In genomic region chr4:107034982-107035710, GRCh38 we compare ENCODE assay signal across 8 cellular contexts. TPM values are rescaled to one million over a fixed set of nuclear protein-coding genes. Genes with fewer than 3 reads are reported as not detected.
DNase-seq lines count a peak whose midpoint lies in the region; ATAC-seq and TF ChIP-seq lines count a peak whose summit lies in the region.

No MANE protein-coding gene starts in this region.

- H2AK9ac ChIP-seq in IMR-90 (replicated peaks; ENCODE audit: low read depth, low read length, poor library complexity): no peak overlapping the region

- H3K9ac ChIP-seq in IMR-90 (ENCODE audit: low read depth, low read length): no peak overlapping the region

- H2BK120ac ChIP-seq in IMR-90 (ENCODE audit: low read depth, low read length): no peak overlapping the region

- H3K14ac ChIP-seq in IMR-90 (replicated peaks; ENCODE audit: low read depth, low read length): no peak overlapping the region

- no peak overlapping the region for H2AK5ac ChIP-seq in IMR-90 (ENCODE audit: low read depth, low read length)

- no peaks in the 10 kb centered on the region for H3K9me1 ChIP-seq in IMR-90 (ENCODE audit: insufficient read depth, low read length)

- no peak overlapping the region for H4K5ac ChIP-seq in IMR-90 (ENCODE audit: low read depth, low read length)

- ATAC-seq in IMR-90 (ENCODE audit: low read depth): no peak
- no peak for ATAC-seq in GM21737 (IDR thresholded peaks at IDR 0.05; ENCODE audit: unreplicated experiment)
- no peak for ATAC-seq in HG02798 (IDR thresholded peaks at IDR 0.05; ENCODE audit: poor library complexity, unreplicated experiment)

- no peak overlapping the region for H4K8ac ChIP-seq in IMR-90 (ENCODE audit: low read depth in 2 of 2, low read length in 2 of 2)

- no peak overlapping the region for H3K4ac ChIP-seq in IMR-90 (ENCODE audit: low read depth, low read length)

- H3K18ac ChIP-seq in IMR-90 (ENCODE audit: low read depth, low read length): no peak overlapping the region

- peak; percentile 31 for DNase-seq in AG08396 (ENCODE audit: low spot score)
- peak; percentile 3 for DNase-seq in IMR-90
- DNase-seq in ecto neural progenitor cell (ENCODE audit: low spot score): peak; percentile 66
- peak; percentile 25 for DNase-seq in myocyte (ENCODE audit: low read depth)
- DNase-seq in SW480 (ENCODE audit: low spot score): no peak
- no peak for DNase-seq in NCI-H2029 (lab: John Stamatoyannopoulos, UW)

- dilution Hi-C loops in IMR-90 (cut with HindIII; ENCODE audit: low sequenced_read_pairs, unreplicated experiment): no loop called here

- no peak for TF ChIP-seq POLR2A in IMR-90 (IDR thresholded peaks at IDR 0.05; ENCODE audit: low read depth, low read length)

- no peak overlapping the region for H4K91ac ChIP-seq in IMR-90 (ENCODE audit: insufficient read depth, low read depth, low read length)

- no peak overlapping the region for H3K23ac ChIP-seq in IMR-90 (ENCODE audit: low read depth, low read length)

- CTCF ChIA-PET in IMR-90 (lab: Yijun Ruan, JAX): interaction anchor here (1.5 kb wide), 1 partner anchor 16 kb away, joined by 3 read pairs; no protein-coding TSS in a partner anchor

- whole genome bisulfite sequencing in IMR-90 (ENCODE audit: extremely low coverage in 2 of 2, insufficient read length in 1 of 2), 2 experiments: 0% methylated on average over 1 of the region's 35 CpGs; no CpG with 5 or more reads in 1 of the 2 experiments

- no peak overlapping the region for H2BK15ac ChIP-seq in IMR-90 (ENCODE audit: low read depth, low read length)

- peak overlapping the region; percentile 62; the same call in 1 of the 2 replicates for H3K4me2 ChIP-seq in IMR-90 (ENCODE audit: low read depth, low read length)

- POLR2A ChIA-PET in IMR-90 (lab: Charles Lee; ENCODE audit: unreplicated experiment): no interaction called here

- peak overlapping the region; percentile 26 for H2AFZ ChIP-seq in IMR-90 (replicated peaks; ENCODE audit: low read length, poor library complexity)

- no peaks in the 10 kb centered on the region for H3K4me1 ChIP-seq in IMR-90 (ENCODE audit: control insufficient read depth, insufficient read depth, low read length)

- BruUV-seq in IMR-90 (replicated peaks; lab: Mats Ljungman, UMichigan): no TSS peak

- no peaks in the 10 kb centered on the region for H3K36me3 ChIP-seq in IMR-90 (ENCODE audit: control insufficient read depth, insufficient read depth, low read length)

- intact Hi-C loops in IMR-90 (cut with micrococcal nuclease): loop anchor here (5.0 kb wide), 3 partner anchors 147 to 877 kb away; no protein-coding TSS in a partner anchor

- in situ Hi-C loops in IMR-90 (cut with MboI; ENCODE audit: low sequenced_read_pairs): loop anchor here (25.0 kb wide), 1 partner anchor 627 kb away; no protein-coding TSS in a partner anchor

- no peak overlapping the region for H2BK20ac ChIP-seq in IMR-90 (ENCODE audit: low read depth, low read length)

- H4K20me1 ChIP-seq in IMR-90 (ENCODE audit: insufficient read depth, low read length): no peaks in the 10 kb centered on the region

- TF ChIP-seq CTCF in IMR-90 (conservative IDR thresholded peaks at IDR 0.05; ENCODE audit: low read depth, low read length): no peak

- H3K79me1 ChIP-seq in IMR-90 (ENCODE audit: low read depth in 1 of 2, low read length in 2 of 2): no peaks in the 10 kb centered on the region

- TF ChIP-seq RAD21 in IMR-90 (IDR thresholded peaks at IDR 0.05; ENCODE audit: low read length): no peak

- no peak overlapping the region for H2BK5ac ChIP-seq in IMR-90 (ENCODE audit: low read depth, low read length, poor library complexity, severe bottlenecking)

- no peaks in the 10 kb centered on the region for H3K9me3 ChIP-seq in IMR-90 (ENCODE audit: control insufficient read depth, insufficient read depth, low read length)

- H3K4me3 ChIP-seq in IMR-90 (ENCODE audit: insufficient read depth, low read depth, low read length): no peak overlapping the region; the same call in 1 of the 2 replicates

- H3K27me3 ChIP-seq in IMR-90 (ENCODE audit: control insufficient read depth, insufficient read depth, low read length): peaks cover 37% of the 10 kb centered on the region

- H3K56ac ChIP-seq in IMR-90 (ENCODE audit: extremely low read depth, insufficient read depth, low read length): no peak overlapping the region

- H3K27ac ChIP-seq in IMR-90 (ENCODE audit: insufficient read depth, low read length): no peak overlapping the region

TF ChIP-seq in IMR-90, 13 proteins besides CTCF, POLR2A, EP300 and RAD21:
- TF ChIP-seq ELK1 (IDR thresholded peaks at IDR 0.05; ENCODE audit: borderline replicate concordance, low read depth, low read length) (no peak), FOS (IDR thresholded peaks at IDR 0.05; ENCODE audit: low read depth, low read length) (no peak), BHLHE40 (IDR thresholded peaks at IDR 0.05; ENCODE audit: low read depth, low read length) (no peak), RFX5 (IDR thresholded peaks at IDR 0.05; ENCODE audit: low read depth, low read length) (no peak), SMC3 (IDR thresholded peaks at IDR 0.05; ENCODE audit: low read depth, low read length) (no peak), MAZ (IDR thresholded peaks at IDR 0.05; ENCODE audit: borderline replicate concordance, low read depth, low read length) (no peak), MXI1 (IDR thresholded peaks at IDR 0.05; ENCODE audit: borderline replicate concordance, low read depth, low read length) (no peak), NFE2L2 (IDR thresholded peaks at IDR 0.05; ENCODE audit: low read depth, low read length) (no peak), CEBPB (IDR thresholded peaks at IDR 0.05; ENCODE audit: low read depth, low read length) (no peak), CHD1 (IDR thresholded peaks at IDR 0.05; ENCODE audit: low read depth, low read length) (no peak), MAFK (IDR thresholded peaks at IDR 0.05; ENCODE audit: low read depth, low read length) (no peak), RCOR1 (IDR thresholded peaks at IDR 0.05; ENCODE audit: insufficient replicate concordance, low read length) (no peak), USF2 (IDR thresholded peaks at IDR 0.05; ENCODE audit: low read depth, low read length) (no peak)

RNA-seq across cellular contexts. Expression of gene DKK2, which starts 1.0 kb away (rescaled TPM):
- total RNA-seq in IMR-90 (2012; rRNA removed) (0.72 and 0.83 TPM in 2 replicates), myocyte (0.11 and 0.21 TPM in 2 replicates)
- 0.17 and 0.39 TPM in 2 replicates for polyA plus RNA-seq in IMR-90 (2012; rRNA removed)
- 0.13 TPM in 1 of 2 replicates, not detected in the other for polyA plus RNA-seq in IMR-90 (2012; cell fraction: cytosol; rRNA removed)
- polyA plus RNA-seq in IMR-90 (2012; cell fraction: nucleus; rRNA removed; ENCODE audit: low replicate concordance): 0.22 TPM in 1 of 2 replicates, not detected in the other
- 17.7 TPM for polyA plus RNA-seq in myocyte (2012)

Comparison
In these comparisons a context has a peak if more than half of its experiments do, and no peak if none do; other contexts are left out.
1. DNase-seq: peak in AG08396 (single experiment), IMR-90 (single experiment), ecto neural progenitor cell (single experiment) and myocyte (single experiment); none in SW480 (single experiment) and NCI-H2029 (single experiment).